ENCODE assay signal across 8 cellular contexts in genomic region chr5:109191153-109191558, GRCh38.
DNase-seq lines count a peak whose midpoint lies in the region; ATAC-seq and TF ChIP-seq lines count a peak whose summit lies in the region.

No MANE protein-coding gene starts in this region.

- DNase-seq in EH (ENCODE audit: low read depth): peak; percentile 34
- DNase-seq in NB4 (ENCODE audit: low read depth): peak; percentile 38
- DNase-seq in fibroblast of gingiva (ENCODE audit: low read depth): peak; percentile 39
- no peak for DNase-seq in substantia nigra (lab: John Stamatoyannopoulos, UW)
- no peak for DNase-seq in NCI-H2171 treated with DMSO at 0.1 percent for 48 hours (lab: John Stamatoyannopoulos, UW)
- DNase-seq in activated naive CD4-positive, alpha-beta T cell treated with Interleukin-2 at 50 U/mL for 16 hours: no peak
- no peak for DNase-seq in NCI-H1092 treated with DMSO at 0.1 percent for 48 hours (lab: John Stamatoyannopoulos, UW)

- H3K27ac ChIP-seq in substantia nigra (ENCODE audit: low read depth, low read length, poor library complexity, severe bottlenecking): no peak overlapping the region

- no peak for TF ChIP-seq POLR2A in NB4 (IDR thresholded peaks at IDR 0.05; ENCODE audit: extremely low read depth, insufficient read length)

- peak; percentile 76 for ATAC-seq in GM21526 (IDR thresholded peaks at IDR 0.05; ENCODE audit: low FRiP score, unreplicated experiment)

- TF ChIP-seq CTCF in NB4 (IDR thresholded peaks at IDR 0.05; ENCODE audit: low read depth, low read length): no peak

- H3K4me3 ChIP-seq in NB4 (ENCODE audit: low read depth, low read length): no peak overlapping the region

Comparison
In these comparisons a context has a peak if more than half of its experiments do, and no peak if none do; other contexts are left out.
1. DNase-seq: peak in EH (single experiment), NB4 (single experiment) and fibroblast of gingiva (single experiment); none in substantia nigra (0 of 49), NCI-H2171 treated with DMSO at 0.1 percent for 48 hours (single experiment), activated naive CD4-positive, alpha-beta T cell treated with Interleukin-2 at 50 U/mL for 16 hours (single experiment) and NCI-H1092 treated with DMSO at 0.1 percent for 48 hours (single experiment).